Comparison of ENCODE assay signal across 15 cellular contexts in the genomic region with DNA sequence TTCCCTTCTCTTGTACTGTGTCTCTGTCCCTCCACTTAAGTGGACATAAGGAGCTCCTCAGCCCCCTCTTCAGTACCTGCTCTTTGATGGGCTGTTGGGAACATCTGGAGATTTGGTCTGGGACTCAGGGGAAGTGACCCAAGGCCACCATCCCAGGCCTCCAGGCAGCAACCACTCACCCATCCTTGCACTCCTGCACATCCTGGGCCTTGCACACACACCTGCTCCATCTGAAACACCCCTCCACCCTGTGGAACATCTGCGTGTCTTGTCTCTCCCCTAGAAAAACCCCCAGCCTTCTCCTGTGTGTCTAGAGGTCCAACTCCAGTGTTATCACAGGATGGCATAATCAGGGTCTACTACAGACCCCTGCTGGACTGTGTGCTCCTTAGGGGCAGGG.
DNase-seq lines count a peak whose midpoint lies in the region; ATAC-seq and TF ChIP-seq lines count a peak whose summit lies in the region.
"Had no signal": no experiment of that assay in that cellular context is flagged by ENCODE, and none has a peak within 500 bp of the region (broad histone marks: within the 10 kb centered on the region; RNA-seq: fewer than 3 reads in every experiment).

No MANE protein-coding gene starts in this region.

- H3K9me3 ChIP-seq in mucosa of rectum (ENCODE audit: control insufficient read depth in 2 of 2, low read length in 2 of 2) (no peaks in the 10 kb centered on the region), tibial artery (no peaks in the 10 kb centered on the region)
- H3K9me3 ChIP-seq: pancreas had no signal

- H3K27ac ChIP-seq in coronary artery = peak overlapping the region; percentile 68 to 91
- peak overlapping the region; percentile 78 to 88 for H3K27ac ChIP-seq in mucosa of rectum (ENCODE audit: low read depth in 2 of 2, low read length in 2 of 2)
- peak overlapping the region; percentile 75 to 90 for H3K27ac ChIP-seq in tibial artery
- H3K27ac ChIP-seq: 22Rv1 had no signal

- H3K4me3 ChIP-seq in coronary artery = no peak overlapping the region
- H3K4me3 ChIP-seq in mucosa of rectum (ENCODE audit: low read length in 2 of 2) = no peak overlapping the region
- no peak overlapping the region for H3K4me3 ChIP-seq in tibial artery
- H3K4me3 ChIP-seq: pancreas had no signal

- DNase-seq in DMS53 (lab: John Stamatoyannopoulos, UW) (peak; percentile 57), DMS53 treated with DMSO at 0.1 percent for 48 hours (lab: John Stamatoyannopoulos, UW; ENCODE audit: unreplicated experiment) (no peak), coronary artery (ENCODE audit: low spot score) (no peak), tibial artery (no peak), GM13976 (ENCODE audit: low spot score) (no peak)
- DNase-seq in stimulated activated naive CD8-positive, alpha-beta T cell treated with anti-CD3 and anti-CD28 coated beads, Interleukin-15, Interleukin-2, amounts not matched to agents 100 U/mL and 50 U/mL, for 24 hours = no peak
- DNase-seq: activated CD4-positive, alpha-beta T cell treated with anti-CD3 and anti-CD28 coated beads, Interleukin-2, amount 50 U/mL, for 1 hour; CD8-positive, alpha-beta memory T cell; MV-4-11; NCI-H2227 treated with DMSO at 0.1 percent for 48 hours; T-helper 2 cell had no signal

- ATAC-seq in stimulated activated naive CD8-positive, alpha-beta T cell treated with anti-CD3 and anti-CD28 coated beads, Interleukin-15, Interleukin-2, amounts not matched to agents 100 U/mL and 50 U/mL, for 24 hours = no peak
- no peak for ATAC-seq in GM21526 (IDR thresholded peaks at IDR 0.05; ENCODE audit: low FRiP score, unreplicated experiment)

- in situ Hi-C loops in GM13976 (cut with MboI; ENCODE audit: low sequenced_read_pairs, unreplicated experiment) = no loop called here

- H3K36me3 ChIP-seq in mucosa of rectum (ENCODE audit: control insufficient read depth in 2 of 2, insufficient read depth in 2 of 2, low read length in 2 of 2) (peaks cover 0 to 8% of the 10 kb centered on the region in 2 donors), tibial artery (no peaks in the 10 kb centered on the region)
- H3K36me3 ChIP-seq: pancreas had no signal

- H3K4me1 ChIP-seq in mucosa of rectum (ENCODE audit: control insufficient read depth in 2 of 2, insufficient read depth in 2 of 2, low read length in 2 of 2) = peaks cover 37 to 59% of the 10 kb centered on the region in 2 donors
- peaks cover 3 to 64% (median 40%) of the 10 kb centered on the region in 4 donors for H3K4me1 ChIP-seq in tibial artery

- TF ChIP-seq CTCF in coronary artery (IDR thresholded peaks at IDR 0.05) (no peak), tibial artery (IDR thresholded peaks at IDR 0.05) (no peak), GM13976 (IDR thresholded peaks at IDR 0.05; ENCODE audit: borderline replicate concordance, control extremely low read depth, extremely low read depth, insufficient read depth, missing control alignments) (no peak)

- intact Hi-C loops in tibial artery (cut with DNase I; ENCODE audit: low total_unique reads) = loop anchor here (5.0 kb wide), 1 partner anchor 40 kb away; no protein-coding TSS in a partner anchor

- H3K9ac ChIP-seq in mucosa of rectum (ENCODE audit: low read depth in 1 of 2, low read length in 2 of 2) = peak overlapping the region; percentile 5 to 49

- H3K27me3 ChIP-seq in mucosa of rectum (ENCODE audit: control insufficient read depth in 2 of 2, insufficient read depth in 2 of 2, low read length in 2 of 2) = no peaks in the 10 kb centered on the region
- no peaks in the 10 kb centered on the region for H3K27me3 ChIP-seq in tibial artery
- H3K27me3 ChIP-seq: pancreas had no signal
